In the genomic region with DNA sequence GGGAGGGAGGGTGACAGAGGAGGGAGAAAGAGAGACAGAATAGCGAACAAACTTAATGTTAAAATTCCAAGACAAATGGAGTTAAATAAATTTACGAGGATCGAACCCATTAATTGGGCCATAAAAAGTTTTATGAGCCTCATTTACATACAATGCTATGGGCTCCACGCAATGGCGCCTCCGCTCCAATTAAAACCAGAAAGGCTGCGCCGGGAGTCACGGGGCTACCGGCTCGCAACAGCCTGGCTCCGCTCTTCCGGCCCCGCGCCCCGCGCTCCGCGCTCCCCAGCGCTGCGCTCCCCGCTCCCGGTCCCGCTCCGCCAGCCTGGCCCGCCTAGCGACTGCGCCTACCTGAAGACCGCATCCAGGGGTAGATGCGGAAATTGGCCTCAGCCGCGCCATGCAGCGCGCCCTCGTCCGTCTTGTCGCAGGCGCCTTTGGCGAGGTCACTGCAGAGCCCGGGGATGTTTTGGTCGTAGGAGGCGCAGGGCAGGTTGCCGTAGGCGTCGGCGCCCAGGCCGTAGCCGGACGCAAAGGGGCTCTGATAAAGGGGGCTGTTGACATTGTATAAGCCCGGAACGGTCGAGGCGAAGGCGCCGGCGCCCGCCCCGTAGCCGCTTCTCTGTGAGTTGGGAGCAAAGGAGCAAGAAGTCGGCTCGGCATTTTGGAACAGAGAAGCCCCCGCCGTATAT, we compare ENCODE assay signal across 1 cellular context.
TF ChIP-seq lines count a peak whose summit lies in the region.

No MANE protein-coding gene starts in this region.

TF ChIP-seq in GM12878, 131 proteins besides CTCF, POLR2A, EP300 and RAD21:
- TF ChIP-seq HDAC6 (IDR thresholded peaks at IDR 0.05; ENCODE audit: unreplicated experiment) (peak; percentile 86), SUZ12 (IDR thresholded peaks at IDR 0.05; ENCODE audit: unreplicated experiment) (peak; percentile 91), RB1 (IDR thresholded peaks at IDR 0.05; ENCODE audit: borderline replicate concordance) (no peak)
